ENCODE assay signal across 1 cellular context in the genomic region with DNA sequence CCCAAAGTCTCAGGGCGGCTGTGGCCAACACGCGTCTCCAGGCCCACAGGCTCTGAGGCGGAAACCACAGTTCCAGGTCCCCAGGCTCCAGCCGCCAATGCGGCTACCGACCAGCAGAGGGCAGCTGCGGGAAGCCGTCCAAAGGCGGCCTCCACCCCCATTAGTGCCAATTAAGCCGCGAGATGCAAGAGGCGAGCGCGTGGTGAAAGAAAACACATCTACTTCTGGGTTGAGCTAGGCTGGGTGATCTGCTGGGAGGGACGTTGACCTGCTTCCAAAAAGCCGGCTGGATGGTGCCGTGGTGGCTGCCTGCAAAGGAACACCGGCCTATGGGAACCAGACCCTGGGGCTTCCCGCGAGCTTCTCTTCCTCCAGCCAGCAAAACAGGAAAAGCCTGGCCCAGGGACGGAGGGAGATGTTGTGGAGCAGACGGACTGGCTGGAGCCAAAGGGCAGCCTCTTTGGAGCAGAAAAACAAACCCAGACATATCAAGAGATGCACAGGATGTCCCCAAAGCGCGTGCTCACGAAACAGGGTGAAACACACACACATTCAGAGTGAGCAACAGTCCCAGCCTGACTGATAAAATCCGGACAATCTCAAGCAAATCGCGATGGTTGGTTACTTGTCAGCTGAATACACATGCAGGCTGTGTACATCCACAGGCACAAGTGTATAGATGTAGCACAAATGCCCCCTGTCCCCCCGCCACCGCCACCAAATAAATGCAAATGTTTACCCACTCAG.
TF ChIP-seq lines count a peak whose summit lies in the region.

No MANE protein-coding gene starts in this region.

TF ChIP-seq in HepG2, 621 proteins besides CTCF, POLR2A, EP300 and RAD21 (continued from another document):
- TF ChIP-seq, protein P1, sequence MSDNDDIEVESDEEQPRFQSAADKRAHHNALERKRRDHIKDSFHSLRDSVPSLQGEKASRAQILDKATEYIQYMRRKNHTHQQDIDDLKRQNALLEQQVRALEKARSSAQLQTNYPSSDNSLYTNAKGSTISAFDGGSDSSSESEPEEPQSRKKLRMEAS (IDR thresholded peaks at IDR 0.05), result 0 out of 2 replicates have a peak, but pooled peaks have one; percentile 19
- TF ChIP-seq STAG1 (CRISPR knock-in tag; IDR thresholded peaks at IDR 0.05) (peak; percentile 70), ZNF678 (CRISPR knock-in tag; IDR thresholded peaks at IDR 0.05) (no peak), ZNF768 (CRISPR knock-in tag; IDR thresholded peaks at IDR 0.05) (peak; percentile 33; the same call in 1 of the 2 replicates), ZNF441 (CRISPR knock-in tag; IDR thresholded peaks at IDR 0.05; ENCODE audit: borderline replicate concordance) (0 out of 2 replicates have a peak, but pooled peaks have one; percentile 44), TEAD3 (CRISPR knock-in tag; optimal IDR thresholded peaks at IDR 0.05; ENCODE audit: borderline replicate concordance) (peak; percentile 33), XRCC5 (optimal IDR thresholded peaks at IDR 0.05; ENCODE audit: low read length) (peak; percentile 86), GABPB1 (CRISPR knock-in tag; IDR thresholded peaks at IDR 0.05) (peak; percentile 54; the same call in 1 of the 2 replicates), MIXL1 (CRISPR knock-in tag; IDR thresholded peaks at IDR 0.05) (0 out of 2 replicates have a peak, but pooled peaks have one; percentile 50), CBX5 (CRISPR knock-in tag; IDR thresholded peaks at IDR 0.05; ENCODE audit: borderline replicate concordance) (0 out of 2 replicates have a peak, but pooled peaks have one; percentile 24), SMC3 (IDR thresholded peaks at IDR 0.05; ENCODE audit: low read length) (peak; percentile 33; the same call in 1 of the 2 replicates), SMAD9 (CRISPR knock-in tag; IDR thresholded peaks at IDR 0.05) (no peak), DNMT1 (CRISPR knock-in tag; IDR thresholded peaks at IDR 0.05) (no peak), ZNF501 (CRISPR knock-in tag; IDR thresholded peaks at IDR 0.05) (0 out of 2 replicates have a peak, but pooled peaks have one; percentile 48), ZNF891 (CRISPR knock-in tag; IDR thresholded peaks at IDR 0.05) (0 out of 2 replicates have a peak, but pooled peaks have one; percentile 40), FOXJ3 (CRISPR knock-in tag; IDR thresholded peaks at IDR 0.05; ENCODE audit: borderline replicate concordance) (no peak), ZNF496 (CRISPR knock-in tag; IDR thresholded peaks at IDR 0.05; ENCODE audit: insufficient replicate concordance) (no peak), NFYC (CRISPR knock-in tag; IDR thresholded peaks at IDR 0.05) (no peak), MIER2 (CRISPR knock-in tag; IDR thresholded peaks at IDR 0.05) (peak; percentile 19; the same call in 1 of the 2 replicates)
- TF ChIP-seq, protein P2, sequence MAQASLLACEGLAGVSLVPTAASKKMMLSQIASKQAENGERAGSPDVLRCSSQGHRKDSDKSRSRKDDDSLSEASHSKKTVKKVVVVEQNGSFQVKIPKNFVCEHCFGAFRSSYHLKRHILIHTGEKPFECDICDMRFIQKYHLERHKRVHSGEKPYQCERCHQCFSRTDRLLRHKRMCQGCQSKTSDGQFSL (CRISPR knock-in tag; IDR thresholded peaks at IDR 0.05), result 0 out of 2 replicates have a peak, but pooled peaks have one; percentile 36
- TF ChIP-seq, protein P3, sequence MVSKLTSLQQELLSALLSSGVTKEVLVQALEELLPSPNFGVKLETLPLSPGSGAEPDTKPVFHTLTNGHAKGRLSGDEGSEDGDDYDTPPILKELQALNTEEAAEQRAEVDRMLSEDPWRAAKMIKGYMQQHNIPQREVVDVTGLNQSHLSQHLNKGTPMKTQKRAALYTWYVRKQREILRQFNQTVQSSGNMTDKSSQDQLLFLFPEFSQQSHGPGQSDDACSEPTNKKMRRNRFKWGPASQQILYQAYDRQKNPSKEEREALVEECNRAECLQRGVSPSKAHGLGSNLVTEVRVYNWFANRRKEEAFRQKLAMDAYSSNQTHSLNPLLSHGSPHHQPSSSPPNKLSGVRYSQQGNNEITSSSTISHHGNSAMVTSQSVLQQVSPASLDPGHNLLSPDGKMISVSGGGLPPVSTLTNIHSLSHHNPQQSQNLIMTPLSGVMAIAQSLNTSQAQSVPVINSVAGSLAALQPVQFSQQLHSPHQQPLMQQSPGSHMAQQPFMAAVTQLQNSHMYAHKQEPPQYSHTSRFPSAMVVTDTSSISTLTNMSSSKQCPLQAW (CRISPR knock-in tag; IDR thresholded peaks at IDR 0.05), result 0 out of 2 replicates have a peak, but pooled peaks have one; percentile 16
- TF ChIP-seq, protein P4, sequence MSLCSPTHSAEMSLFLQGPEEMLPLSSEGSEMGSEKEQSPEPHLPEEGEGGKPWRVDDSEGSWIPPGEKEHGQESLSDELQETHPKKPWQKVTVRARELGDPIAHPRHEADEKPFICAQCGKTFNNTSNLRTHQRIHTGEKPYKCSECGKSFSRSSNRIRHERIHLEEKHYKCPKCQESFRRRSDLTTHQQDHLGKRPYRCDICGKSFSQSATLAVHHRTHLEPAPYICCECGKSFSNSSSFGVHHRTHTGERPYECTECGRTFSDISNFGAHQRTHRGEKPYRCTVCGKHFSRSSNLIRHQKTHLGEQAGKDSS (CRISPR knock-in tag; IDR thresholded peaks at IDR 0.05; ENCODE audit: borderline replicate concordance, low read depth), result peak; percentile 50; the same call in 1 of the 2 replicates
- TF ChIP-seq, protein P5, sequence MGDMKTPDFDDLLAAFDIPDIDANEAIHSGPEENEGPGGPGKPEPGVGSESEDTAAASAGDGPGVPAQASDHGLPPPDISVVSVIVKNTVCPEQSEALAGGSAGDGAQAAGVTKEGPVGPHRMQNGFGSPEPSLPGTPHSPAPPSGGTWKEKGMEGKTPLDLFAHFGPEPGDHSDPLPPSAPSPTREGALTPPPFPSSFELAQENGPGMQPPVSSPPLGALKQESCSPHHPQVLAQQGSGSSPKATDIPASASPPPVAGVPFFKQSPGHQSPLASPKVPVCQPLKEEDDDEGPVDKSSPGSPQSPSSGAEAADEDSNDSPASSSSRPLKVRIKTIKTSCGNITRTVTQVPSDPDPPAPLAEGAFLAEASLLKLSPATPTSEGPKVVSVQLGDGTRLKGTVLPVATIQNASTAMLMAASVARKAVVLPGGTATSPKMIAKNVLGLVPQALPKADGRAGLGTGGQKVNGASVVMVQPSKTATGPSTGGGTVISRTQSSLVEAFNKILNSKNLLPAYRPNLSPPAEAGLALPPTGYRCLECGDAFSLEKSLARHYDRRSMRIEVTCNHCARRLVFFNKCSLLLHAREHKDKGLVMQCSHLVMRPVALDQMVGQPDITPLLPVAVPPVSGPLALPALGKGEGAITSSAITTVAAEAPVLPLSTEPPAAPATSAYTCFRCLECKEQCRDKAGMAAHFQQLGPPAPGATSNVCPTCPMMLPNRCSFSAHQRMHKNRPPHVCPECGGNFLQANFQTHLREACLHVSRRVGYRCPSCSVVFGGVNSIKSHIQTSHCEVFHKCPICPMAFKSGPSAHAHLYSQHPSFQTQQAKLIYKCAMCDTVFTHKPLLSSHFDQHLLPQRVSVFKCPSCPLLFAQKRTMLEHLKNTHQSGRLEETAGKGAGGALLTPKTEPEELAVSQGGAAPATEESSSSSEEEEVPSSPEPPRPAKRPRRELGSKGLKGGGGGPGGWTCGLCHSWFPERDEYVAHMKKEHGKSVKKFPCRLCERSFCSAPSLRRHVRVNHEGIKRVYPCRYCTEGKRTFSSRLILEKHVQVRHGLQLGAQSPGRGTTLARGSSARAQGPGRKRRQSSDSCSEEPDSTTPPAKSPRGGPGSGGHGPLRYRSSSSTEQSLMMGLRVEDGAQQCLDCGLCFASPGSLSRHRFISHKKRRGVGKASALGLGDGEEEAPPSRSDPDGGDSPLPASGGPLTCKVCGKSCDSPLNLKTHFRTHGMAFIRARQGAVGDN (CRISPR knock-in tag; IDR thresholded peaks at IDR 0.05), result peak; percentile 43
- TF ChIP-seq, protein P6, sequence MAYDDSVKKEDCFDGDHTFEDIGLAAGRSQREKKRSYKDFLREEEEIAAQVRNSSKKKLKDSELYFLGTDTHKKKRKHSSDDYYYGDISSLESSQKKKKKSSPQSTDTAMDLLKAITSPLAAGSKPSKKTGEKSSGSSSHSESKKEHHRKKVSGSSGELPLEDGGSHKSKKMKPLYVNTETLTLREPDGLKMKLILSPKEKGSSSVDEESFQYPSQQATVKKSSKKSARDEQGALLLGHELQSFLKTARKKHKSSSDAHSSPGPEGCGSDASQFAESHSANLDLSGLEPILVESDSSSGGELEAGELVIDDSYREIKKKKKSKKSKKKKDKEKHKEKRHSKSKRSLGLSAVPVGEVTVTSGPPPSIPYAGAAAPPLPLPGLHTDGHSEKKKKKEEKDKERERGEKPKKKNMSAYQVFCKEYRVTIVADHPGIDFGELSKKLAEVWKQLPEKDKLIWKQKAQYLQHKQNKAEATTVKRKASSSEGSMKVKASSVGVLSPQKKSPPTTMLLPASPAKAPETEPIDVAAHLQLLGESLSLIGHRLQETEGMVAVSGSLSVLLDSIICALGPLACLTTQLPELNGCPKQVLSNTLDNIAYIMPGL (CRISPR knock-in tag; IDR thresholded peaks at IDR 0.05; ENCODE audit: borderline replicate concordance in 1 of 2, low read depth in 1 of 2), result 0 out of 4 replicates have a peak, but pooled peaks of 1 of the 2 experiments have one; percentile 31
- TF ChIP-seq, protein P7, sequence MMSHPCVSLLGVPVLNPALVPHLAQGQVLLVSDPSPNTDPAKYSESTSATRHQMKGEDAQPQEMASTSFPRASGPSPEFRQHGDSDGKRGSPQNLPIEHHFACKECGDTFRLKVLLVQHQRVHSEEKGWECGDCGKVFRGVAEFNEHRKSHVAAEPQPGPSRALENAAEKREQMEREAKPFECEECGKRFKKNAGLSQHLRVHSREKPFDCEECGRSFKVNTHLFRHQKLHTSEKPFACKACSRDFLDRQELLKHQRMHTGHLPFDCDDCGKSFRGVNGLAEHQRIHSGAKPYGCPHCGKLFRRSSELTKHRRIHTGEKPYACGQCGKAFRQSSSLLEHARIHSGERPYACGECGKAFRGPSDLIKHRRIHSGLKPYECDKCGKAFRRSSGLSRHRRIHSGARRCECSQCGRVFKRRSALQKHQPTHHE (CRISPR knock-in tag; IDR thresholded peaks at IDR 0.05; ENCODE audit: borderline replicate concordance), result no peak
- TF ChIP-seq, protein P8, sequence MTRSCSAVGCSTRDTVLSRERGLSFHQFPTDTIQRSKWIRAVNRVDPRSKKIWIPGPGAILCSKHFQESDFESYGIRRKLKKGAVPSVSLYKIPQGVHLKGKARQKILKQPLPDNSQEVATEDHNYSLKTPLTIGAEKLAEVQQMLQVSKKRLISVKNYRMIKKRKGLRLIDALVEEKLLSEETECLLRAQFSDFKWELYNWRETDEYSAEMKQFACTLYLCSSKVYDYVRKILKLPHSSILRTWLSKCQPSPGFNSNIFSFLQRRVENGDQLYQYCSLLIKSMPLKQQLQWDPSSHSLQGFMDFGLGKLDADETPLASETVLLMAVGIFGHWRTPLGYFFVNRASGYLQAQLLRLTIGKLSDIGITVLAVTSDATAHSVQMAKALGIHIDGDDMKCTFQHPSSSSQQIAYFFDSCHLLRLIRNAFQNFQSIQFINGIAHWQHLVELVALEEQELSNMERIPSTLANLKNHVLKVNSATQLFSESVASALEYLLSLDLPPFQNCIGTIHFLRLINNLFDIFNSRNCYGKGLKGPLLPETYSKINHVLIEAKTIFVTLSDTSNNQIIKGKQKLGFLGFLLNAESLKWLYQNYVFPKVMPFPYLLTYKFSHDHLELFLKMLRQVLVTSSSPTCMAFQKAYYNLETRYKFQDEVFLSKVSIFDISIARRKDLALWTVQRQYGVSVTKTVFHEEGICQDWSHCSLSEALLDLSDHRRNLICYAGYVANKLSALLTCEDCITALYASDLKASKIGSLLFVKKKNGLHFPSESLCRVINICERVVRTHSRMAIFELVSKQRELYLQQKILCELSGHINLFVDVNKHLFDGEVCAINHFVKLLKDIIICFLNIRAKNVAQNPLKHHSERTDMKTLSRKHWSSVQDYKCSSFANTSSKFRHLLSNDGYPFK (CRISPR knock-in tag; IDR thresholded peaks at IDR 0.05; ENCODE audit: borderline replicate concordance), result peak; percentile 17; the same call in 1 of the 2 replicates
